In the genomic region with DNA sequence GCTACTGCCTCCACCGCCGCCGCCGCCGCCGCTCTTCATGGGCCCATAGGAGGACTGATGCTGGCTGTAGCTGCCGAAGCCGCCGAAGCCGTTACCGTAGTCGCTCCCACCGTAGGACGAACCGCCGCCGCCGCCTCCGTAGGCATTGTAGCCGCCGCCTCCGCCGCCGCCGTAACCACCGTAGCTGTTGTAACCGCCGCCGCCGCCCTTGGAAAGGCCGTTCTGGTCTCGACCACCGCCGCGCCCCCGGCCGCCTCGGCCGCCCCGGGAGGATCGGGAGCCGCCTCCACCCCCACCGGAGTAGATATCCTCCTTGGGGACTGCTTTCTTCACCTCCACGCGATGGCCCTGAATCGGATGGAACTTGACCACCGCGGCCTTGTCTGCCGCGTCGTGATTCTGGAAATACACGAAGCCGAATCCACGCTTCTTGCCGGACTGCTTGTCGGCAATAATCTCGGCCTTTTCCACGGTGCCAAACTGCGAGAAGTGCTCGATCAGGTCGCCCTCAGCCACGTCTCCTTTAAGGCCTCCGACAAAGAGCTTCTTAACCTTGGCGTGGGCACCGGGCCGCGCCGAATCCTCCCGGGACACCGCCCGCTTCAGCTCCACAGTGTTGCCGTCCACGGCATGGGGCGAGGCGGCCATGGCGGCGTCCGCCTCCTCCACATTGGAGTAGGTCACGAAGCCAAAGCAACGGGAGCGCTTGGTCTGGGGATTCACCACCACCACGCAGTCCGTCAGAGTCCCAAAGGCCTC, we compare ENCODE assay signal across 2 cellular contexts.
TF ChIP-seq lines count a peak whose summit lies in the region.

No MANE protein-coding gene starts in this region.

TF ChIP-seq in A549, 52 proteins besides CTCF, POLR2A, EP300 and RAD21:
- TF ChIP-seq MAZ (IDR thresholded peaks at IDR 0.05; ENCODE audit: borderline replicate concordance, low read depth, low read length), result no peak
- TF ChIP-seq, protein P1, sequence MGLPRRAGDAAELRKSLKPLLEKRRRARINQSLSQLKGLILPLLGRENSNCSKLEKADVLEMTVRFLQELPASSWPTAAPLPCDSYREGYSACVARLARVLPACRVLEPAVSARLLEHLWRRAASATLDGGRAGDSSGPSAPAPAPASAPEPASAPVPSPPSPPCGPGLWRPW (IDR thresholded peaks at IDR 0.05), result no peak
- TF ChIP-seq, protein P2, sequence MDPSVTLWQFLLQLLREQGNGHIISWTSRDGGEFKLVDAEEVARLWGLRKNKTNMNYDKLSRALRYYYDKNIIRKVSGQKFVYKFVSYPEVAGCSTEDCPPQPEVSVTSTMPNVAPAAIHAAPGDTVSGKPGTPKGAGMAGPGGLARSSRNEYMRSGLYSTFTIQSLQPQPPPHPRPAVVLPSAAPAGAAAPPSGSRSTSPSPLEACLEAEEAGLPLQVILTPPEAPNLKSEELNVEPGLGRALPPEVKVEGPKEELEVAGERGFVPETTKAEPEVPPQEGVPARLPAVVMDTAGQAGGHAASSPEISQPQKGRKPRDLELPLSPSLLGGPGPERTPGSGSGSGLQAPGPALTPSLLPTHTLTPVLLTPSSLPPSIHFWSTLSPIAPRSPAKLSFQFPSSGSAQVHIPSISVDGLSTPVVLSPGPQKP (IDR thresholded peaks at IDR 0.05; ENCODE audit: low read depth, low read length), result no peak
- TF ChIP-seq ZFP36 (IDR thresholded peaks at IDR 0.05; ENCODE audit: borderline replicate concordance, partially characterized antibody), result no peak
- TF ChIP-seq MYC (IDR thresholded peaks at IDR 0.05; ENCODE audit: borderline replicate concordance, low read length), result no peak
- TF ChIP-seq ESRRA (IDR thresholded peaks at IDR 0.05; ENCODE audit: borderline replicate concordance, low read length), result no peak
- no peak for TF ChIP-seq NPAS2 (CRISPR knock-in tag; IDR thresholded peaks at IDR 0.05; ENCODE audit: borderline replicate concordance)
- no peak for TF ChIP-seq SREBF2 (IDR thresholded peaks at IDR 0.05)
- TF ChIP-seq FOXS1 (CRISPR knock-in tag; IDR thresholded peaks at IDR 0.05), result no peak
- TF ChIP-seq, protein P3, sequence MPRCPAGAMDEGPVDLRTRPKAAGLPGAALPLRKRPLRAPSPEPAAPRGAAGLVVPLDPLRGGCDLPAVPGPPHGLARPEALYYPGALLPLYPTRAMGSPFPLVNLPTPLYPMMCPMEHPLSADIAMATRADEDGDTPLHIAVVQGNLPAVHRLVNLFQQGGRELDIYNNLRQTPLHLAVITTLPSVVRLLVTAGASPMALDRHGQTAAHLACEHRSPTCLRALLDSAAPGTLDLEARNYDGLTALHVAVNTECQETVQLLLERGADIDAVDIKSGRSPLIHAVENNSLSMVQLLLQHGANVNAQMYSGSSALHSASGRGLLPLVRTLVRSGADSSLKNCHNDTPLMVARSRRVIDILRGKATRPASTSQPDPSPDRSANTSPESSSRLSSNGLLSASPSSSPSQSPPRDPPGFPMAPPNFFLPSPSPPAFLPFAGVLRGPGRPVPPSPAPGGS (IDR thresholded peaks at IDR 0.05), result no peak
- TF ChIP-seq HOXA7 (CRISPR knock-in tag; IDR thresholded peaks at IDR 0.05), result no peak
- TF ChIP-seq, protein P4, sequence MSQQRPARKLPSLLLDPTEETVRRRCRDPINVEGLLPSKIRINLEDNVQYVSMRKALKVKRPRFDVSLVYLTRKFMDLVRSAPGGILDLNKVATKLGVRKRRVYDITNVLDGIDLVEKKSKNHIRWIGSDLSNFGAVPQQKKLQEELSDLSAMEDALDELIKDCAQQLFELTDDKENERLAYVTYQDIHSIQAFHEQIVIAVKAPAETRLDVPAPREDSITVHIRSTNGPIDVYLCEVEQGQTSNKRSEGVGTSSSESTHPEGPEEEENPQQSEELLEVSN (IDR thresholded peaks at IDR 0.05; ENCODE audit: borderline replicate concordance, low read depth), result no peak
- TF ChIP-seq POLR2AphosphoS2 (conservative IDR thresholded peaks at IDR 0.05; ENCODE audit: low read length), result no peak
- TF ChIP-seq, protein P5, sequence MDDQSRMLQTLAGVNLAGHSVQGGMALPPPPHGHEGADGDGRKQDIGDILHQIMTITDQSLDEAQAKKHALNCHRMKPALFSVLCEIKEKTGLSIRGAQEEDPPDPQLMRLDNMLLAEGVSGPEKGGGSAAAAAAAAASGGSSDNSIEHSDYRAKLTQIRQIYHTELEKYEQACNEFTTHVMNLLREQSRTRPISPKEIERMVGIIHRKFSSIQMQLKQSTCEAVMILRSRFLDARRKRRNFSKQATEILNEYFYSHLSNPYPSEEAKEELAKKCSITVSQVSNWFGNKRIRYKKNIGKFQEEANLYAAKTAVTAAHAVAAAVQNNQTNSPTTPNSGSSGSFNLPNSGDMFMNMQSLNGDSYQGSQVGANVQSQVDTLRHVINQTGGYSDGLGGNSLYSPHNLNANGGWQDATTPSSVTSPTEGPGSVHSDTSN (IDR thresholded peaks at IDR 0.05), result no peak
TF ChIP-seq in A549: peak in this region for 0.

TF ChIP-seq in IMR-90, 13 proteins besides CTCF, POLR2A, EP300 and RAD21:
- TF ChIP-seq MXI1 (IDR thresholded peaks at IDR 0.05; ENCODE audit: borderline replicate concordance, low read depth, low read length) (0 out of 2 replicates have a peak, but pooled peaks have one; percentile 10), FOS (IDR thresholded peaks at IDR 0.05; ENCODE audit: low read depth, low read length) (no peak)
TF ChIP-seq in IMR-90: peak in this region for 1.
